Comparison of ENCODE assay signal across 1 cellular context in the genomic region with DNA sequence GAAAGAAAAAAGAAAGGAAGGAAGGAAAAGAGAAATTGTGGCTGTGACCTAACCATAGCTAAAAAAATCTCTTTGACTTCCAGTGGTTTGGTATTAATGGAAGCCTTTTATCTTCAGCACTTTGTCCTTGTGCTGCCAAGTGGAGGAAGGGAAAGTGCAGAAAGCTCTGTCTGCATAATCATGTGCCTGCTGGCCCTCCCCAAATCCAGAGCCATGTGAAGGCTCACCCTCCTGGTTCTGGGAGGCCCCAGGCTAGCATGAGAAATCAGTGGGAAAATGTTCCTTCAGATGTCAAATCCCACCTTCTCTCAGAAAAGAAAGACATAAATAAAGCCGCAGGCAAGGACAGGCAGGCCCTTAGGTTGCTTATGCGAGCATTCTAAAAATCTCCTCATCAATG.
TF ChIP-seq lines count a peak whose summit lies in the region.

No MANE protein-coding gene starts in this region.

TF ChIP-seq in GM23338, 12 proteins besides CTCF, POLR2A, EP300 and RAD21:
- TF ChIP-seq REST (IDR thresholded peaks at IDR 0.05; ENCODE audit: unreplicated experiment) = no peak
